ENCODE assay signal across 1 cellular context in the genomic region with DNA sequence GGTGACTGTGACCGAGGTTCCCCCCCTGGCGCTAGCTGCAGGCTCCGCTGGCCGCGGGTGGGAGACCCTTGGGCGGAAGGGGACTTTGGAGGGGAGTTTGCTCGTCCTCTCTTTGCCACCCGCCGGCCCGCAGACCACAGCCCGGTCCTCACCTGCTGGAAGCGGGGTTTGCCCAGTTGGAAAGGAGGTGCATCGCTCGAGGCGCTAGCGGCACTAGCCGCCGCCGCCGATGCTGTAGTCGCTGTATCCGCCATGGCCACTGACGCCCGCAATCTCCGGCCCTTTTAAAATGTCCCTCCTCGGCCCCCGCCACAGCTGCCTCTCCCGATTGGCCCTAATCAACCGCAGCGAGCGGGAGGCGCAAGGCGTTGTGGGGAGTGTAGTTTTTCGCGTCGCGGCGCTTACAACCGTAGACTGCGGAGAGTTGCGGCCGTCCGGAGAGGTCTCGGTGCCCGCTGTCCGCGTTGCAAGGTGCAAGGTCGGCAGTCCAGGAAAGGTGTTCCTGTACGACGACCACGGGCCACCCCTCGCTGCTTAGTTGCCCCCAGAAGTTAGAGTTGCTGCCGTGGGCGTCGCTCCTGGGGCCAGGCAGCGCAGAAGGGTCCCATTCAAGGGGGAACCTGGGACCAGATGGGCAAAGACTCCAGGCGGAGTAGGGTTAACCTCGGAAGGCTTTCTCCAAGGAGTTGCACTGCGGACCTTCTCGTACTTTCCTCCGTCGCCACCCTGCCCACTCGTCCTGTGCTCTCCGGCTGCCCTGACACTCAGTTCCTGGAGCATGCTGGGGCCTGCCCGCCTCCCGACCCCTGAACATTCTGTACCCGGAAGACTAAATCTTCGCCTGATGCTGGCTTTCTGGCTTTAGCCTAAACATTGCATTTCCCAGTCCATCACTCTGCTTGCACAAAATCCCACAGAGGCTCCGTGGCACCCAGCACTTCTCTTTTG.
TF ChIP-seq lines count a peak whose summit lies in the region.

A gene with protein sequence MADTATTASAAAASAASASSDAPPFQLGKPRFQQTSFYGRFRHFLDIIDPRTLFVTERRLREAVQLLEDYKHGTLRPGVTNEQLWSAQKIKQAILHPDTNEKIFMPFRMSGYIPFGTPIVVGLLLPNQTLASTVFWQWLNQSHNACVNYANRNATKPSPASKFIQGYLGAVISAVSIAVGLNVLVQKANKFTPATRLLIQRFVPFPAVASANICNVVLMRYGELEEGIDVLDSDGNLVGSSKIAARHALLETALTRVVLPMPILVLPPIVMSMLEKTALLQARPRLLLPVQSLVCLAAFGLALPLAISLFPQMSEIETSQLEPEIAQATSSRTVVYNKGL (minus strand): TSS at position 261 of the 948 bp plus-strand sequence. CDS start 7 bp downstream, at position 254.

TF ChIP-seq in K562, 482 proteins besides CTCF, POLR2A, EP300 and RAD21 (continued from another document and continues in another):
- TF ChIP-seq, protein P1, sequence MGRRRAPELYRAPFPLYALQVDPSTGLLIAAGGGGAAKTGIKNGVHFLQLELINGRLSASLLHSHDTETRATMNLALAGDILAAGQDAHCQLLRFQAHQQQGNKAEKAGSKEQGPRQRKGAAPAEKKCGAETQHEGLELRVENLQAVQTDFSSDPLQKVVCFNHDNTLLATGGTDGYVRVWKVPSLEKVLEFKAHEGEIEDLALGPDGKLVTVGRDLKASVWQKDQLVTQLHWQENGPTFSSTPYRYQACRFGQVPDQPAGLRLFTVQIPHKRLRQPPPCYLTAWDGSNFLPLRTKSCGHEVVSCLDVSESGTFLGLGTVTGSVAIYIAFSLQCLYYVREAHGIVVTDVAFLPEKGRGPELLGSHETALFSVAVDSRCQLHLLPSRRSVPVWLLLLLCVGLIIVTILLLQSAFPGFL (CRISPR knock-in tag; IDR thresholded peaks at IDR 0.05): no peak
- TF ChIP-seq SMARCA5 (IDR thresholded peaks at IDR 0.05) (no peak), ZNF384 (IDR thresholded peaks at IDR 0.05; ENCODE audit: low read depth, low read length) (no peak), BRD9 (IDR thresholded peaks at IDR 0.05; ENCODE audit: low read depth, partially characterized antibody) (peak; percentile 79), GTF2E2 (tag; IDR thresholded peaks at IDR 0.05) (0 out of 2 replicates have a peak, but pooled peaks have one; percentile 26), BHLHE40 (IDR thresholded peaks at IDR 0.05; ENCODE audit: low read length) (0 out of 2 replicates have a peak, but pooled peaks have one; percentile 9), FOXA3 (CRISPR knock-in tag; conservative IDR thresholded peaks at IDR 0.05 in 1 of 2, IDR thresholded peaks at IDR 0.05 in 1 of 2) (no peak), ATF7 (IDR thresholded peaks at IDR 0.05) (peak; percentile 81), ELF4 (CRISPR knock-in tag; IDR thresholded peaks at IDR 0.05) (no peak), ETV5 (CRISPR knock-in tag; IDR thresholded peaks at IDR 0.05; ENCODE audit: low read depth) (peak; percentile 79), FIP1L1 (IDR thresholded peaks at IDR 0.05; ENCODE audit: low read depth, low read length, poor library complexity, severe bottlenecking) (peak; percentile 31), CHD1 (IDR thresholded peaks at IDR 0.05; ENCODE audit: low read length) (no peak), SIN3A (IDR thresholded peaks at IDR 0.05; ENCODE audit: borderline replicate concordance in 2 of 2, control insufficient read depth in 1 of 2, low read depth in 2 of 2, low read length in 2 of 2) (peak; percentile 13 to 65; a peak in 1 of 4 replicates), CCAR2 (IDR thresholded peaks at IDR 0.05; ENCODE audit: low read depth, low read length) (no peak), BCL6 (CRISPR knock-in tag; IDR thresholded peaks at IDR 0.05) (no peak), NFIC (IDR thresholded peaks at IDR 0.05) (no peak; the same call in 1 of the 2 replicates), ZNF589 (CRISPR knock-in tag; IDR thresholded peaks at IDR 0.05; ENCODE audit: low read depth) (no peak), CBX8 (IDR thresholded peaks at IDR 0.05; ENCODE audit: borderline replicate concordance, extremely low read depth, low read depth, low read length, poor library complexity, severe bottlenecking) (no peak), RFX5 (IDR thresholded peaks at IDR 0.05; ENCODE audit: low read depth, low read length) (no peak; the same call in 1 of the 2 replicates), E2F1 (CRISPR knock-in tag; IDR thresholded peaks at IDR 0.05) (no peak), ZBTB17 (CRISPR knock-in tag; IDR thresholded peaks at IDR 0.05) (no peak), CXXC5 (CRISPR knock-in tag; IDR thresholded peaks at IDR 0.05) (peak; percentile 93), ZNF174 (CRISPR knock-in tag; IDR thresholded peaks at IDR 0.05) (no peak), CBX2 (IDR thresholded peaks at IDR 0.05; ENCODE audit: insufficient read depth, low read length, poor library complexity, severe bottlenecking) (no peak), ZBTB40 (IDR thresholded peaks at IDR 0.05) (no peak; the same call in 1 of the 2 replicates), ZBTB40 (CRISPR knock-in tag; IDR thresholded peaks at IDR 0.05) (no peak), SRSF7 (optimal IDR thresholded peaks at IDR 0.05; ENCODE audit: low read depth, low read length) (no peak), ZBTB43 (CRISPR knock-in tag; IDR thresholded peaks at IDR 0.05) (no peak), CBFB (CRISPR knock-in tag; IDR thresholded peaks at IDR 0.05) (peak; percentile 92), ETV1 (tag; conservative IDR thresholded peaks at IDR 0.05; ENCODE audit: low read depth) (peak; percentile 84)
- TF ChIP-seq, protein P2, sequence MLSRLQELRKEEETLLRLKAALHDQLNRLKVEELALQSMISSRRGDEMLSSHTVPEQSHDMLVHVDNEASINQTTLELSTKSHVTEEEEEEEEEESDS (CRISPR knock-in tag; IDR thresholded peaks at IDR 0.05): no peak
- TF ChIP-seq, protein P3, sequence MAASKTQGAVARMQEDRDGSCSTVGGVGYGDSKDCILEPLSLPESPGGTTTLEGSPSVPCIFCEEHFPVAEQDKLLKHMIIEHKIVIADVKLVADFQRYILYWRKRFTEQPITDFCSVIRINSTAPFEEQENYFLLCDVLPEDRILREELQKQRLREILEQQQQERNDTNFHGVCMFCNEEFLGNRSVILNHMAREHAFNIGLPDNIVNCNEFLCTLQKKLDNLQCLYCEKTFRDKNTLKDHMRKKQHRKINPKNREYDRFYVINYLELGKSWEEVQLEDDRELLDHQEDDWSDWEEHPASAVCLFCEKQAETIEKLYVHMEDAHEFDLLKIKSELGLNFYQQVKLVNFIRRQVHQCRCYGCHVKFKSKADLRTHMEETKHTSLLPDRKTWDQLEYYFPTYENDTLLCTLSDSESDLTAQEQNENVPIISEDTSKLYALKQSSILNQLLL (CRISPR knock-in tag; IDR thresholded peaks at IDR 0.05; ENCODE audit: borderline replicate concordance): no peak
- TF ChIP-seq, protein P4, sequence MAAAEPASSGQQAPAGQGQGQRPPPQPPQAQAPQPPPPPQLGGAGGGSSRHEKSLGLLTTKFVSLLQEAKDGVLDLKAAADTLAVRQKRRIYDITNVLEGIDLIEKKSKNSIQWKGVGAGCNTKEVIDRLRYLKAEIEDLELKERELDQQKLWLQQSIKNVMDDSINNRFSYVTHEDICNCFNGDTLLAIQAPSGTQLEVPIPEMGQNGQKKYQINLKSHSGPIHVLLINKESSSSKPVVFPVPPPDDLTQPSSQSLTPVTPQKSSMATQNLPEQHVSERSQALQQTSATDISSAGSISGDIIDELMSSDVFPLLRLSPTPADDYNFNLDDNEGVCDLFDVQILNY (CRISPR knock-in tag; IDR thresholded peaks at IDR 0.05): no peak
- TF ChIP-seq, protein P5, sequence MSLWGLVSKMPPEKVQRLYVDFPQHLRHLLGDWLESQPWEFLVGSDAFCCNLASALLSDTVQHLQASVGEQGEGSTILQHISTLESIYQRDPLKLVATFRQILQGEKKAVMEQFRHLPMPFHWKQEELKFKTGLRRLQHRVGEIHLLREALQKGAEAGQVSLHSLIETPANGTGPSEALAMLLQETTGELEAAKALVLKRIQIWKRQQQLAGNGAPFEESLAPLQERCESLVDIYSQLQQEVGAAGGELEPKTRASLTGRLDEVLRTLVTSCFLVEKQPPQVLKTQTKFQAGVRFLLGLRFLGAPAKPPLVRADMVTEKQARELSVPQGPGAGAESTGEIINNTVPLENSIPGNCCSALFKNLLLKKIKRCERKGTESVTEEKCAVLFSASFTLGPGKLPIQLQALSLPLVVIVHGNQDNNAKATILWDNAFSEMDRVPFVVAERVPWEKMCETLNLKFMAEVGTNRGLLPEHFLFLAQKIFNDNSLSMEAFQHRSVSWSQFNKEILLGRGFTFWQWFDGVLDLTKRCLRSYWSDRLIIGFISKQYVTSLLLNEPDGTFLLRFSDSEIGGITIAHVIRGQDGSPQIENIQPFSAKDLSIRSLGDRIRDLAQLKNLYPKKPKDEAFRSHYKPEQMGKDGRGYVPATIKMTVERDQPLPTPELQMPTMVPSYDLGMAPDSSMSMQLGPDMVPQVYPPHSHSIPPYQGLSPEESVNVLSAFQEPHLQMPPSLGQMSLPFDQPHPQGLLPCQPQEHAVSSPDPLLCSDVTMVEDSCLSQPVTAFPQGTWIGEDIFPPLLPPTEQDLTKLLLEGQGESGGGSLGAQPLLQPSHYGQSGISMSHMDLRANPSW (CRISPR knock-in tag; IDR thresholded peaks at IDR 0.05): peak; percentile 61; the same call in 1 of the 2 replicates
